Comparison of ENCODE assay signal across 8 cellular contexts in genomic region chr17:40442392-40443195, GRCh38. TPM values are rescaled to one million over a fixed set of nuclear protein-coding genes. Genes with fewer than 3 reads are reported as not detected.
DNase-seq lines count a peak whose midpoint lies in the region; ATAC-seq and TF ChIP-seq lines count a peak whose summit lies in the region.

No MANE protein-coding gene starts in this region.

- H4K91ac ChIP-seq in mesenchymal stem cell (ENCODE audit: low read length), result peak overlapping the region; percentile 76

- DNase-seq in AG08395 (ENCODE audit: low spot score) (peak; percentile 53), coronary artery (ENCODE audit: low spot score) (no peak), mesenchymal stem cell (peak; percentile 69), OCI-LY7 (ENCODE audit: low spot score) (no peak), mucosa of gallbladder (ENCODE audit: low spot score) (no peak), NCI-H1092 treated with DMSO at 0.1 percent for 48 hours (lab: John Stamatoyannopoulos, UW) (no peak)

- peak overlapping the region; percentile 100 for H2BK15ac ChIP-seq in mesenchymal stem cell (ENCODE audit: low read depth, poor library complexity, severe bottlenecking)

- H2AFZ ChIP-seq in mesenchymal stem cell (ENCODE audit: low read depth, low read length) (peak overlapping the region; percentile 61), OCI-LY7 (ENCODE audit: low read length) (no peak overlapping the region)

- TF ChIP-seq CTCF in coronary artery (IDR thresholded peaks at IDR 0.05) (no peak), OCI-LY7 (conservative IDR thresholded peaks at IDR 0.05; ENCODE audit: low read length) (no peak)

- H3K4ac ChIP-seq in mesenchymal stem cell (ENCODE audit: low read depth in 1 of 2, low read length in 2 of 2), result peak overlapping the region; percentile 36 to 67

- 29% methylated on average over 29 of the region's 29 CpGs for WGBS in HUES64
- 32% methylated on average over 26 of the region's 29 CpGs for WGBS in mesenchymal stem cell

- POLR2A ChIA-PET in OCI-LY7 (lab: Charles Lee), result no interaction called here

- H3K23ac ChIP-seq in mesenchymal stem cell (ENCODE audit: low read length in 2 of 2), result peak overlapping the region in 1 of 2 experiments; percentile 94

- H3K27me3 ChIP-seq in HUES64 (ENCODE audit: insufficient read depth, low read length) (peaks cover 4% of the 10 kb centered on the region; the same call in 1 of the 2 replicates), mesenchymal stem cell (ENCODE audit: control insufficient read depth in 1 of 2, insufficient read depth in 1 of 2, low read length in 2 of 2) (no peaks in the 10 kb centered on the region)

- CTCF ChIA-PET in OCI-LY7 (lab: Charles Lee; ENCODE audit: unreplicated experiment), result no interaction called here

- peak overlapping the region in 1 of 2 experiments; percentile 62 for H3K14ac ChIP-seq in mesenchymal stem cell (ENCODE audit: low read length in 2 of 2)

- intact Hi-C loops in OCI-LY7 (cut with micrococcal nuclease; ENCODE audit: unreplicated experiment), result loop anchor here (5.0 kb wide), 1 partner anchor 85 kb away; no protein-coding TSS in a partner anchor

- H3K27ac ChIP-seq in HUES64 (ENCODE audit: low read depth, low read length), result peak overlapping the region; percentile 48; the same call in 1 of the 2 replicates
- peak overlapping the region; percentile 94 to 97 for H3K27ac ChIP-seq in coronary artery
- peak overlapping the region; percentile 67 for H3K27ac ChIP-seq in mesenchymal stem cell (ENCODE audit: low read length, poor library complexity, severe bottlenecking)
- no peak overlapping the region for H3K27ac ChIP-seq in OCI-LY7 (ENCODE audit: low read depth, low read length, poor library complexity, severe bottlenecking)

- H3K9me3 ChIP-seq in HUES64 (ENCODE audit: insufficient read depth, low read depth, low read length) (no peaks in the 10 kb centered on the region), mesenchymal stem cell (ENCODE audit: control insufficient read depth, low read length) (no peaks in the 10 kb centered on the region), OCI-LY7 (ENCODE audit: low read length) (no peaks in the 10 kb centered on the region)

- H4K20me1 ChIP-seq in OCI-LY7 (ENCODE audit: insufficient read depth, low read length), result no peaks in the 10 kb centered on the region

- H3K9me2 ChIP-seq in OCI-LY7 (ENCODE audit: insufficient read depth, low read length), result no peaks in the 10 kb centered on the region

- no peak overlapping the region for H2BK5ac ChIP-seq in mesenchymal stem cell (ENCODE audit: low read depth, low read length, poor library complexity, severe bottlenecking)

- peak overlapping the region; percentile 98 for H4K8ac ChIP-seq in mesenchymal stem cell (ENCODE audit: low read length)

- H3K4me1 ChIP-seq in HUES64 (ENCODE audit: insufficient read depth, low read length) (peaks cover 21% of the 10 kb centered on the region), mesenchymal stem cell (ENCODE audit: control insufficient read depth, insufficient read depth, low read depth, low read length) (peaks cover 26% of the 10 kb centered on the region), OCI-LY7 (ENCODE audit: insufficient read depth, low read length, poor library complexity, severe bottlenecking) (peaks cover 3% of the 10 kb centered on the region)

- H2BK120ac ChIP-seq in mesenchymal stem cell (ENCODE audit: low read depth, low read length), result peak overlapping the region; percentile 95

- H3K79me1 ChIP-seq in mesenchymal stem cell (replicated peaks; ENCODE audit: low read length, poor library complexity, severe bottlenecking), result no peaks in the 10 kb centered on the region

- H3K4me2 ChIP-seq in mesenchymal stem cell (ENCODE audit: low read length, poor library complexity, severe bottlenecking) (peak overlapping the region; percentile 92), OCI-LY7 (ENCODE audit: low read length) (no peak overlapping the region)

- H2BK12ac ChIP-seq in mesenchymal stem cell (ENCODE audit: low read length in 2 of 2), result peak overlapping the region; percentile 72 to 79

- BruUV-seq in OCI-LY7 (replicated peaks; lab: Mats Ljungman, UMichigan), result no TSS peak

- H3K9ac ChIP-seq in HUES64 (ENCODE audit: low read depth, low read length) (peak overlapping the region; percentile 48), mesenchymal stem cell (ENCODE audit: low read length) (peak overlapping the region; percentile 95)

- peak overlapping the region; percentile 76 for H3K4me3 ChIP-seq in HUES64 (ENCODE audit: low read length)
- peak overlapping the region; percentile 83 for H3K4me3 ChIP-seq in coronary artery
- peak overlapping the region; percentile 74 to 80 for H3K4me3 ChIP-seq in mesenchymal stem cell (ENCODE audit: insufficient read depth in 1 of 2, low read depth in 1 of 2, low read length in 2 of 2)
- H3K4me3 ChIP-seq in OCI-LY7 (ENCODE audit: low read depth, low read length, poor library complexity, severe bottlenecking), result no peak overlapping the region

- ATAC-seq in HG03571 (IDR thresholded peaks at IDR 0.05; ENCODE audit: unreplicated experiment), result no peak

- H3K18ac ChIP-seq in mesenchymal stem cell (ENCODE audit: low read depth in 1 of 2, low read length in 2 of 2), result peak overlapping the region; percentile 52 to 98

- H2AK5ac ChIP-seq in mesenchymal stem cell (ENCODE audit: low read length, severe bottlenecking), result peak overlapping the region; percentile 33

- no peaks in the 10 kb centered on the region for H3K79me2 ChIP-seq in OCI-LY7 (ENCODE audit: insufficient read depth, low read depth, low read length)

- H3K36me3 ChIP-seq in HUES64 (ENCODE audit: insufficient read depth, low read length) (no peaks in the 10 kb centered on the region), mesenchymal stem cell (ENCODE audit: control insufficient read depth in 1 of 2, insufficient read depth in 2 of 2, low read depth in 1 of 2, low read length in 2 of 2) (peaks cover 7 to 17% of the 10 kb centered on the region in 2 experiments), OCI-LY7 (ENCODE audit: insufficient read depth, low read length) (no peaks in the 10 kb centered on the region)

RNA-seq across cellular contexts. Expression of gene IGFBP4, which starts 0.7 kb away (rescaled TPM):
- 65.8 TPM for polyA plus RNA-seq in HUES64 (2013, experiment 1 of 2)
- polyA plus RNA-seq in HUES64 (2013, experiment 2 of 2), result 80.1 TPM
- polyA plus RNA-seq in mesenchymal stem cell (2013, experiment 1 of 2), result 339 TPM
- 339 TPM for polyA plus RNA-seq in mesenchymal stem cell (2013, experiment 2 of 2)
- total RNA-seq in OCI-LY7 (2014; rRNA removed; shearing (Covaris generic)), result not detected in 2 replicates
- not detected in 2 replicates for total RNA-seq in OCI-LY7 (2022)
- total RNA-seq in mucosa of gallbladder, result 351 TPM

RNA-seq across cellular contexts. Expression of gene TOP2A, which starts 24.9 kb away (rescaled TPM):
- 194 TPM for polyA plus RNA-seq in HUES64 (2013, experiment 1 of 2)
- 217 TPM for polyA plus RNA-seq in HUES64 (2013, experiment 2 of 2)
- polyA plus RNA-seq in mesenchymal stem cell (2013, experiment 1 of 2), result 14.5 TPM
- polyA plus RNA-seq in mesenchymal stem cell (2013, experiment 2 of 2), result 15.0 TPM
- total RNA-seq in OCI-LY7 (2014; rRNA removed; shearing (Covaris generic)), result 293 and 303 TPM in 2 replicates
- total RNA-seq in OCI-LY7 (2022), result 340 and 442 TPM in 2 replicates
- total RNA-seq in mucosa of gallbladder, result 5.2 TPM

RNA-seq across cellular contexts. Expression of gene TNS4, which starts 58.8 kb away (rescaled TPM):
- 1.00 TPM for polyA plus RNA-seq in HUES64 (2013, experiment 1 of 2)
- polyA plus RNA-seq in HUES64 (2013, experiment 2 of 2), result 1.0 TPM
- polyA plus RNA-seq in mesenchymal stem cell (2013, experiment 1 of 2), result not detected
- 0.12 TPM for polyA plus RNA-seq in mesenchymal stem cell (2013, experiment 2 of 2)
- total RNA-seq in OCI-LY7 (2014; rRNA removed; shearing (Covaris generic)), result 0.18 and 0.22 TPM in 2 replicates
- total RNA-seq in OCI-LY7 (2022), result 0.66 and 0.97 TPM in 2 replicates
- 0.23 TPM for total RNA-seq in mucosa of gallbladder

Comparison
In these comparisons a context has a peak if more than half of its experiments do, and no peak if none do; other contexts are left out.
1. DNase-seq: peak in AG08395 (single experiment) and mesenchymal stem cell (single experiment); none in coronary artery (single experiment), OCI-LY7 (single experiment), mucosa of gallbladder (single experiment) and NCI-H1092 treated with DMSO at 0.1 percent for 48 hours (single experiment).
2. RNA of gene IGFBP4, which starts 0.7 kb away (total RNA-seq): 351 TPM in mucosa of gallbladder (single experiment); not detected in OCI-LY7; every median in the first group is over 100 times any median in the second.
3. RNA of gene TOP2A, which starts 24.9 kb away (total RNA-seq): 293 to 442 TPM in OCI-LY7; 5.2 TPM in mucosa of gallbladder (single experiment); every median in the first group is over 10 times any median in the second.